Comparison of ENCODE assay signal across 1 cellular context in the genomic region with DNA sequence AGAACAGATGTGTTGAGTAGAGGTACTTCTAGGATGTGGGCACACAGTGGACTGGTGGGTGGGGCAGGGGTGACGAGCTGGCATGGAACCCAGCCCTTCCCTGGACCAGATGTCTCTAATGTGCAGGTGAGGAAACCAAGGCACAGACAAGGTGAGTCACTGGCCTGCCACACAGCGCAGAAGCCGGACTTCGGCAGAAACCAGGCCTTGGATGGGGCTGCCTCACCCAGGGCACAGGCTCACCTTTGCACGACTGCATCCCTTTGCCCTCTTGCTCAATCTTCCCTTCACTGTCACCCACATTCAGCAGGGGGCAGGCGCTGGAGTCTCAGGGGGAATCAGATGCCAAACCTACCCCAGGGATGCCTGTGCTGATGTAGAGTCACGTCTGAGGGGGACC.
A peak's percentile ranks its signal among the peaks of the same experiment; 100 is the strongest.
TF ChIP-seq lines count a peak whose summit lies in the region.

No MANE protein-coding gene starts in this region.

TF ChIP-seq in HepG2, 621 proteins besides CTCF, POLR2A, EP300 and RAD21 (continued from another document and continues in another):
- TF ChIP-seq, protein P1, sequence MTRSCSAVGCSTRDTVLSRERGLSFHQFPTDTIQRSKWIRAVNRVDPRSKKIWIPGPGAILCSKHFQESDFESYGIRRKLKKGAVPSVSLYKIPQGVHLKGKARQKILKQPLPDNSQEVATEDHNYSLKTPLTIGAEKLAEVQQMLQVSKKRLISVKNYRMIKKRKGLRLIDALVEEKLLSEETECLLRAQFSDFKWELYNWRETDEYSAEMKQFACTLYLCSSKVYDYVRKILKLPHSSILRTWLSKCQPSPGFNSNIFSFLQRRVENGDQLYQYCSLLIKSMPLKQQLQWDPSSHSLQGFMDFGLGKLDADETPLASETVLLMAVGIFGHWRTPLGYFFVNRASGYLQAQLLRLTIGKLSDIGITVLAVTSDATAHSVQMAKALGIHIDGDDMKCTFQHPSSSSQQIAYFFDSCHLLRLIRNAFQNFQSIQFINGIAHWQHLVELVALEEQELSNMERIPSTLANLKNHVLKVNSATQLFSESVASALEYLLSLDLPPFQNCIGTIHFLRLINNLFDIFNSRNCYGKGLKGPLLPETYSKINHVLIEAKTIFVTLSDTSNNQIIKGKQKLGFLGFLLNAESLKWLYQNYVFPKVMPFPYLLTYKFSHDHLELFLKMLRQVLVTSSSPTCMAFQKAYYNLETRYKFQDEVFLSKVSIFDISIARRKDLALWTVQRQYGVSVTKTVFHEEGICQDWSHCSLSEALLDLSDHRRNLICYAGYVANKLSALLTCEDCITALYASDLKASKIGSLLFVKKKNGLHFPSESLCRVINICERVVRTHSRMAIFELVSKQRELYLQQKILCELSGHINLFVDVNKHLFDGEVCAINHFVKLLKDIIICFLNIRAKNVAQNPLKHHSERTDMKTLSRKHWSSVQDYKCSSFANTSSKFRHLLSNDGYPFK (CRISPR knock-in tag; IDR thresholded peaks at IDR 0.05; ENCODE audit: borderline replicate concordance): 0 out of 2 replicates have a peak, but pooled peaks have one; percentile 23
- TF ChIP-seq ZFP1 (CRISPR knock-in tag; IDR thresholded peaks at IDR 0.05) (no peak), JUNB (CRISPR knock-in tag; IDR thresholded peaks at IDR 0.05; ENCODE audit: borderline replicate concordance) (no peak), SIX4 (CRISPR knock-in tag; IDR thresholded peaks at IDR 0.05) (no peak), ZNF260 (CRISPR knock-in tag; IDR thresholded peaks at IDR 0.05; ENCODE audit: borderline replicate concordance, low read depth) (no peak), ZNF614 (CRISPR knock-in tag; IDR thresholded peaks at IDR 0.05; ENCODE audit: borderline replicate concordance) (no peak), POGK (CRISPR knock-in tag; conservative IDR thresholded peaks at IDR 0.05) (no peak), HOXA9 (CRISPR knock-in tag; IDR thresholded peaks at IDR 0.05; ENCODE audit: borderline replicate concordance) (no peak), TOE1 (CRISPR knock-in tag; IDR thresholded peaks at IDR 0.05) (no peak), ZMYM3 (CRISPR knock-in tag; IDR thresholded peaks at IDR 0.05) (peak; percentile 44; the same call in 1 of the 2 replicates), MYC (CRISPR knock-in tag; IDR thresholded peaks at IDR 0.05; ENCODE audit: borderline replicate concordance) (no peak), CENPT (CRISPR knock-in tag; IDR thresholded peaks at IDR 0.05; ENCODE audit: low read depth) (no peak), ZFP82 (CRISPR knock-in tag; IDR thresholded peaks at IDR 0.05; ENCODE audit: borderline replicate concordance) (no peak), GATAD2A (CRISPR knock-in tag; IDR thresholded peaks at IDR 0.05) (no peak), SIN3A (IDR thresholded peaks at IDR 0.05; ENCODE audit: borderline replicate concordance, low read depth, low read length) (no peak), ZNF329 (CRISPR knock-in tag; IDR thresholded peaks at IDR 0.05; ENCODE audit: low read depth) (no peak), ZNF747 (CRISPR knock-in tag; IDR thresholded peaks at IDR 0.05; ENCODE audit: borderline replicate concordance) (no peak), ZFP36 (IDR thresholded peaks at IDR 0.05; ENCODE audit: borderline replicate concordance, low read depth, low read length, partially characterized antibody) (no peak), RXRA (CRISPR knock-in tag; IDR thresholded peaks at IDR 0.05) (peak; percentile 47), CBX5 (CRISPR knock-in tag; IDR thresholded peaks at IDR 0.05; ENCODE audit: borderline replicate concordance) (no peak), ZNF432 (CRISPR knock-in tag; IDR thresholded peaks at IDR 0.05; ENCODE audit: borderline replicate concordance) (no peak), HIC2 (CRISPR knock-in tag; IDR thresholded peaks at IDR 0.05; ENCODE audit: low read depth) (peak; percentile 63; the same call in 1 of the 2 replicates), NFIB (CRISPR knock-in tag; IDR thresholded peaks at IDR 0.05; ENCODE audit: borderline replicate concordance) (no peak), ZNF768 (CRISPR knock-in tag; IDR thresholded peaks at IDR 0.05) (peak; percentile 91), ZNF160 (CRISPR knock-in tag; IDR thresholded peaks at IDR 0.05) (no peak)
- TF ChIP-seq, protein P2, sequence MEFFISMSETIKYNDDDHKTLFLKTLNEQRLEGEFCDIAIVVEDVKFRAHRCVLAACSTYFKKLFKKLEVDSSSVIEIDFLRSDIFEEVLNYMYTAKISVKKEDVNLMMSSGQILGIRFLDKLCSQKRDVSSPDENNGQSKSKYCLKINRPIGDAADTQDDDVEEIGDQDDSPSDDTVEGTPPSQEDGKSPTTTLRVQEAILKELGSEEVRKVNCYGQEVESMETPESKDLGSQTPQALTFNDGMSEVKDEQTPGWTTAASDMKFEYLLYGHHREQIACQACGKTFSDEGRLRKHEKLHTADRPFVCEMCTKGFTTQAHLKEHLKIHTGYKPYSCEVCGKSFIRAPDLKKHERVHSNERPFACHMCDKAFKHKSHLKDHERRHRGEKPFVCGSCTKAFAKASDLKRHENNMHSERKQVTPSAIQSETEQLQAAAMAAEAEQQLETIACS (CRISPR knock-in tag; IDR thresholded peaks at IDR 0.05): no peak
- TF ChIP-seq, protein P3, sequence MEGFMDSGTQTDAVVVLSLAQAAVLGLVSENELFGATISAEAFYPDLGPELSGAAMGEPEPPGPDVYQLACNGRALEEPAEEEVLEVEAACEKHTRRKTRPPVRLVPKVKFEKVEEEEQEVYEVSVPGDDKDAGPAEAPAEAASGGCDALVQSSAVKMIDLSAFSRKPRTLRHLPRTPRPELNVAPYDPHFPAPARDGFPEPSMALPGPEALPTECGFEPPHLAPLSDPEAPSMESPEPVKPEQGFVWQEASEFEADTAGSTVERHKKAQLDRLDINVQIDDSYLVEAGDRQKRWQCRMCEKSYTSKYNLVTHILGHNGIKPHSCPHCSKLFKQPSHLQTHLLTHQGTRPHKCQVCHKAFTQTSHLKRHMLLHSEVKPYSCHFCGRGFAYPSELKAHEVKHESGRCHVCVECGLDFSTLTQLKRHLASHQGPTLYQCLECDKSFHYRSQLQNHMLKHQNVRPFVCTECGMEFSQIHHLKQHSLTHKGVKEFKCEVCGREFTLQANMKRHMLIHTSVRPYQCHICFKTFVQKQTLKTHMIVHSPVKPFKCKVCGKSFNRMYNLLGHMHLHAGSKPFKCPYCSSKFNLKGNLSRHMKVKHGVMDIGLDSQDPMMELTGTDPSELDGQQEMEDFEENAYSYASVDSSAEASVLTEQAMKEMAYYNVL (CRISPR knock-in tag; IDR thresholded peaks at IDR 0.05; ENCODE audit: borderline replicate concordance): no peak
- TF ChIP-seq, protein P4, sequence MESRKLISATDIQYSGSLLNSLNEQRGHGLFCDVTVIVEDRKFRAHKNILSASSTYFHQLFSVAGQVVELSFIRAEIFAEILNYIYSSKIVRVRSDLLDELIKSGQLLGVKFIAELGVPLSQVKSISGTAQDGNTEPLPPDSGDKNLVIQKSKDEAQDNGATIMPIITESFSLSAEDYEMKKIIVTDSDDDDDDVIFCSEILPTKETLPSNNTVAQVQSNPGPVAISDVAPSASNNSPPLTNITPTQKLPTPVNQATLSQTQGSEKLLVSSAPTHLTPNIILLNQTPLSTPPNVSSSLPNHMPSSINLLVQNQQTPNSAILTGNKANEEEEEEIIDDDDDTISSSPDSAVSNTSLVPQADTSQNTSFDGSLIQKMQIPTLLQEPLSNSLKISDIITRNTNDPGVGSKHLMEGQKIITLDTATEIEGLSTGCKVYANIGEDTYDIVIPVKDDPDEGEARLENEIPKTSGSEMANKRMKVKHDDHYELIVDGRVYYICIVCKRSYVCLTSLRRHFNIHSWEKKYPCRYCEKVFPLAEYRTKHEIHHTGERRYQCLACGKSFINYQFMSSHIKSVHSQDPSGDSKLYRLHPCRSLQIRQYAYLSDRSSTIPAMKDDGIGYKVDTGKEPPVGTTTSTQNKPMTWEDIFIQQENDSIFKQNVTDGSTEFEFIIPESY (CRISPR knock-in tag; IDR thresholded peaks at IDR 0.05): no peak
- TF ChIP-seq, protein P5, sequence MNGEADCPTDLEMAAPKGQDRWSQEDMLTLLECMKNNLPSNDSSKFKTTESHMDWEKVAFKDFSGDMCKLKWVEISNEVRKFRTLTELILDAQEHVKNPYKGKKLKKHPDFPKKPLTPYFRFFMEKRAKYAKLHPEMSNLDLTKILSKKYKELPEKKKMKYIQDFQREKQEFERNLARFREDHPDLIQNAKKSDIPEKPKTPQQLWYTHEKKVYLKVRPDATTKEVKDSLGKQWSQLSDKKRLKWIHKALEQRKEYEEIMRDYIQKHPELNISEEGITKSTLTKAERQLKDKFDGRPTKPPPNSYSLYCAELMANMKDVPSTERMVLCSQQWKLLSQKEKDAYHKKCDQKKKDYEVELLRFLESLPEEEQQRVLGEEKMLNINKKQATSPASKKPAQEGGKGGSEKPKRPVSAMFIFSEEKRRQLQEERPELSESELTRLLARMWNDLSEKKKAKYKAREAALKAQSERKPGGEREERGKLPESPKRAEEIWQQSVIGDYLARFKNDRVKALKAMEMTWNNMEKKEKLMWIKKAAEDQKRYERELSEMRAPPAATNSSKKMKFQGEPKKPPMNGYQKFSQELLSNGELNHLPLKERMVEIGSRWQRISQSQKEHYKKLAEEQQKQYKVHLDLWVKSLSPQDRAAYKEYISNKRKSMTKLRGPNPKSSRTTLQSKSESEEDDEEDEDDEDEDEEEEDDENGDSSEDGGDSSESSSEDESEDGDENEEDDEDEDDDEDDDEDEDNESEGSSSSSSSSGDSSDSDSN (CRISPR knock-in tag; IDR thresholded peaks at IDR 0.05): peak; percentile 39; the same call in 1 of the 2 replicates
- TF ChIP-seq, protein P6, sequence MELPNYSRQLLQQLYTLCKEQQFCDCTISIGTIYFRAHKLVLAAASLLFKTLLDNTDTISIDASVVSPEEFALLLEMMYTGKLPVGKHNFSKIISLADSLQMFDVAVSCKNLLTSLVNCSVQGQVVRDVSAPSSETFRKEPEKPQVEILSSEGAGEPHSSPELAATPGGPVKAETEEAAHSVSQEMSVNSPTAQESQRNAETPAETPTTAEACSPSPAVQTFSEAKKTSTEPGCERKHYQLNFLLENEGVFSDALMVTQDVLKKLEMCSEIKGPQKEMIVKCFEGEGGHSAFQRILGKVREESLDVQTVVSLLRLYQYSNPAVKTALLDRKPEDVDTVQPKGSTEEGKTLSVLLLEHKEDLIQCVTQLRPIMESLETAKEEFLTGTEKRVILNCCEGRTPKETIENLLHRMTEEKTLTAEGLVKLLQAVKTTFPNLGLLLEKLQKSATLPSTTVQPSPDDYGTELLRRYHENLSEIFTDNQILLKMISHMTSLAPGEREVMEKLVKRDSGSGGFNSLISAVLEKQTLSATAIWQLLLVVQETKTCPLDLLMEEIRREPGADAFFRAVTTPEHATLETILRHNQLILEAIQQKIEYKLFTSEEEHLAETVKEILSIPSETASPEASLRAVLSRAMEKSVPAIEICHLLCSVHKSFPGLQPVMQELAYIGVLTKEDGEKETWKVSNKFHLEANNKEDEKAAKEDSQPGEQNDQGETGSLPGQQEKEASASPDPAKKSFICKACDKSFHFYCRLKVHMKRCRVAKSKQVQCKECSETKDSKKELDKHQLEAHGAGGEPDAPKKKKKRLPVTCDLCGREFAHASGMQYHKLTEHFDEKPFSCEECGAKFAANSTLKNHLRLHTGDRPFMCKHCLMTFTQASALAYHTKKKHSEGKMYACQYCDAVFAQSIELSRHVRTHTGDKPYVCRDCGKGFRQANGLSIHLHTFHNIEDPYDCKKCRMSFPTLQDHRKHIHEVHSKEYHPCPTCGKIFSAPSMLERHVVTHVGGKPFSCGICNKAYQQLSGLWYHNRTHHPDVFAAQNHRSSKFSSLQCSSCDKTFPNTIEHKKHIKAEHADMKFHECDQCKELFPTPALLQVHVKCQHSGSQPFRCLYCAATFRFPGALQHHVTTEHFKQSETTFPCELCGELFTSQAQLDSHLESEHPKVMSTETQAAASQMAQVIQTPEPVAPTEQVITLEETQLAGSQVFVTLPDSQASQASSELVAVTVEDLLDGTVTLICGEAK (IDR thresholded peaks at IDR 0.05): no peak
- TF ChIP-seq, protein P6 (CRISPR knock-in tag; IDR thresholded peaks at IDR 0.05): no peak
